Comparison of ENCODE assay signal across 1 cellular context in genomic region chr2:73827660-73828388, GRCh38.
TF ChIP-seq lines count a peak whose summit lies in the region.

No MANE protein-coding gene starts in this region.

TF ChIP-seq in endothelial cell of umbilical vein, 7 proteins besides CTCF, POLR2A, EP300 and RAD21:
- TF ChIP-seq JUN (IDR thresholded peaks at IDR 0.05; ENCODE audit: borderline replicate concordance, insufficient read depth, insufficient read length, low read depth) (no peak), POLR2AphosphoS5 (IDR thresholded peaks at IDR 0.05; ENCODE audit: insufficient read depth, low read depth, low read length) (no peak), FOS (IDR thresholded peaks at IDR 0.05; ENCODE audit: borderline replicate concordance, insufficient read depth, low read length) (no peak), EZH2 (IDR thresholded peaks at IDR 0.05; ENCODE audit: borderline replicate concordance, low read depth, low read length, severe bottlenecking) (no peak), GATA2 (IDR thresholded peaks at IDR 0.05; ENCODE audit: insufficient read depth, insufficient read length, low read depth, low read length) (no peak), MAX (IDR thresholded peaks at IDR 0.05; ENCODE audit: insufficient read depth, insufficient read length) (no peak), MYC (IDR thresholded peaks at IDR 0.05; ENCODE audit: low read depth, low read length) (no peak)
